21 cellular contexts compared by ENCODE assay signal in the genomic region with DNA sequence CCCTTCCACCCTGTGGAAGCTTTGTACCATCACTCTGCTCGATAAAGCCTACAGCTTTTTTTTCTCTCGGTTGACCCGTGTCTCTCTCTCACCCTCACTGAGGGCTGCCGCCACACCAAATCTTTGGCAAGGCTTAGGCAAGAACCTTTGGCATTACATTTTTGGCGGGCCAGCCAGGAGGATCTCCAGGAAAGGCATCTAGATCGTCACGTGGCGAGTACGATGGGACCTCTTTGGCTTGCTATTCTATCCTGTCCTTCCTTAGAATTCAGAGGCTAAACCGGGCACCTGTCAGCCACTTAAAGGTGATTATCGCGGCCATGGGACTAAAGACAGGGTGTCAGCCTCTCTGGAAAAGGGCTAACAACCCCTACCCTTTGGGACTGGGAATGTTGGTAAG.
DNase-seq lines count a peak whose midpoint lies in the region; ATAC-seq, FAIRE-seq and TF ChIP-seq lines count a peak whose summit lies in the region.
"Had no signal": no experiment of that assay in that cellular context is flagged by ENCODE, and none has a peak within 500 bp of the region (broad histone marks: within the 10 kb centered on the region; RNA-seq: fewer than 3 reads in every experiment).

No MANE protein-coding gene starts in this region.

- FAIRE-seq in K562 (lab: Jason Lieb, UNC), result no peak
- FAIRE-seq: G401.6, GM12891, GM19239, H54, HTR-8/SVneo had no signal

- no peak overlapping the region for H2BK5ac ChIP-seq in neuronal stem cell (ENCODE audit: low read length)

- no peaks in the 10 kb centered on the region for H3K27me3 Mint-ChIP-seq in GM23338 (ENCODE audit: insufficient read depth, low read depth, poor library complexity)
- H3K27me3 Mint-ChIP-seq: B cell; CD4-positive, CD25-positive, alpha-beta regulatory T cell; CD8-positive, alpha-beta memory T cell had no signal

- no peak overlapping the region for H3K4ac ChIP-seq in neuronal stem cell (ENCODE audit: low read length)

- in situ Hi-C loops in K562 (cut with MboI), result no loop called here

- H3K27me3 ChIP-seq in GM23338 (ENCODE audit: insufficient read depth), result no peaks in the 10 kb centered on the region
- no peaks in the 10 kb centered on the region for H3K27me3 ChIP-seq in K562 (ENCODE audit: control insufficient read depth in 2 of 2, insufficient read depth in 2 of 2, low read length in 2 of 2)
- H3K27me3 ChIP-seq in neuronal stem cell (ENCODE audit: control insufficient read depth in 3 of 3, insufficient read depth in 3 of 3, low read depth in 1 of 3, low read length in 3 of 3), result no peaks in the 10 kb centered on the region
- no peaks in the 10 kb centered on the region for H3K27me3 ChIP-seq in upper lobe of right lung
- H3K27me3 ChIP-seq: BLaER1 treated with 17β-estradiol and CSF1 and Interleukin-3, amounts not matched to agents 10 nM and 100 nM had no signal

- H3K9me1 ChIP-seq in K562 (ENCODE audit: control insufficient read depth, insufficient read depth, low read length), result no peaks in the 10 kb centered on the region

- H3K4me1 Mint-ChIP-seq in GM23338, result peaks cover 7% of the 10 kb centered on the region; the same call in 1 of the 3 replicates
- H3K4me1 Mint-ChIP-seq: B cell; CD4-positive, CD25-positive, alpha-beta regulatory T cell; CD8-positive, alpha-beta memory T cell had no signal

- H3K27ac Mint-ChIP-seq in GM23338, result no peak overlapping the region
- H3K27ac Mint-ChIP-seq: B cell; CD4-positive, CD25-positive, alpha-beta regulatory T cell; CD8-positive, alpha-beta memory T cell had no signal

- H3K79me2 ChIP-seq in GM23338 (replicated peaks; ENCODE audit: insufficient read depth) (no peaks in the 10 kb centered on the region), K562 (ENCODE audit: control insufficient read depth, insufficient read depth, low read length) (no peaks in the 10 kb centered on the region)

- H3K27ac ChIP-seq in GM23338 (ENCODE audit: low read depth) (no peak overlapping the region), K562 (ENCODE audit: extremely low read depth, low read depth, low read length) (no peak overlapping the region), neuronal stem cell (replicated peaks; ENCODE audit: low read length) (no peak overlapping the region), upper lobe of right lung (no peak overlapping the region)
- H3K27ac ChIP-seq: BLaER1 treated with 17β-estradiol and CSF1 and Interleukin-3, amounts not matched to agents 10 nM and 100 nM had no signal

- H2BK120ac ChIP-seq in neuronal stem cell (ENCODE audit: low read depth, low read length), result no peak overlapping the region

- H3K36me3 Mint-ChIP-seq in GM23338 (ENCODE audit: low read depth), result no peaks in the 10 kb centered on the region; the same call in 2 of the 3 replicates
- H3K36me3 Mint-ChIP-seq: CD4-positive, CD25-positive, alpha-beta regulatory T cell; CD8-positive, alpha-beta memory T cell had no signal

- H3K23ac ChIP-seq in neuronal stem cell (ENCODE audit: low read depth, low read length, poor library complexity), result no peak overlapping the region

- H3K4me1 ChIP-seq in GM23338 (ENCODE audit: insufficient read depth), result no peaks in the 10 kb centered on the region; the same call in 1 of the 2 replicates
- H3K4me1 ChIP-seq in K562 (replicated peaks in 1 of 2; ENCODE audit: control insufficient read depth in 2 of 2, insufficient read depth in 2 of 2, low read length in 2 of 2), result no peaks in the 10 kb centered on the region
- no peaks in the 10 kb centered on the region for H3K4me1 ChIP-seq in neuronal stem cell (ENCODE audit: control insufficient read depth in 2 of 2, insufficient read depth in 1 of 2, low read depth in 1 of 2, low read length in 2 of 2)
- H3K4me1 ChIP-seq in upper lobe of right lung, result no peaks in the 10 kb centered on the region
- H3K4me1 ChIP-seq: BLaER1 treated with 17β-estradiol and CSF1 and Interleukin-3, amounts not matched to agents 10 nM and 100 nM had no signal

- H3F3A ChIP-seq in GM23338 (replicated peaks; ENCODE audit: low read depth), result no peaks in the 10 kb centered on the region

- H4K20me1 ChIP-seq in GM23338 (replicated peaks; ENCODE audit: insufficient read depth) (no peaks in the 10 kb centered on the region), K562 (replicated peaks; ENCODE audit: control insufficient read depth, insufficient read depth, low read length) (no peaks in the 10 kb centered on the region)
- H4K20me1 ChIP-seq: BLaER1 treated with 17β-estradiol and CSF1 and Interleukin-3, amounts not matched to agents 10 nM and 100 nM had no signal

- ATAC-seq in GM23338 (no peak), K562 (no peak), upper lobe of right lung (no peak), HG03159 (IDR thresholded peaks at IDR 0.05; ENCODE audit: unreplicated experiment) (no peak)

- TF ChIP-seq POLR2A in K562 (conservative IDR thresholded peaks at IDR 0.05), result no peak

- no peak overlapping the region for H3K4me3 Mint-ChIP-seq in GM23338
- H3K4me3 Mint-ChIP-seq: B cell; CD4-positive, CD25-positive, alpha-beta regulatory T cell; CD8-positive, alpha-beta memory T cell had no signal

- H4K91ac ChIP-seq in neuronal stem cell (ENCODE audit: low read depth, low read length, poor library complexity), result no peak overlapping the region

- 5% methylated on average over 12 of the region's 12 CpGs for WGBS in K562 (ENCODE audit: insufficient coverage, low coverage, missing lambda C conversion rate)
- WGBS in neuronal stem cell (ENCODE audit: extremely low coverage in 2 of 2, insufficient read length in 2 of 2, insufficient replicate concordance in 1 of 2), 2 donors, result no CpG with 5 or more reads among the region's 12 CpGs

- no peak overlapping the region for H2BK12ac ChIP-seq in neuronal stem cell (ENCODE audit: low read length)

- no peaks in the 10 kb centered on the region for H3K79me1 ChIP-seq in neuronal stem cell (ENCODE audit: low read depth, low read length)

- no peak for DNase-seq in GM23338 (ENCODE audit: low spot score)
- DNase-seq in K562 (ENCODE audit: extremely low read depth in 1 of 4, low spot score in 3 of 4), result no peak
- no peak for DNase-seq in neuronal stem cell (ENCODE audit: low spot score)
- peak; percentile 34 for DNase-seq in upper lobe of right lung
- no peak for DNase-seq in C1 segment of cervical spinal cord (lab: John Stamatoyannopoulos, UW)
- DNase-seq: CD4-positive, CD25-positive, alpha-beta regulatory T cell; COR-L47; DMS 273 treated with DMSO at 0.1 percent for 48 hours; DMS53; HCEC 1CT; IMR-90; KBM-7 had no signal

- BruUV-seq in K562 (replicated peaks; lab: Mats Ljungman, UMichigan), result no TSS peak

- no peaks in the 10 kb centered on the region for H3K9me2 ChIP-seq in GM23338 (ENCODE audit: insufficient read depth)

- TF ChIP-seq CTCF in GM23338 (conservative IDR thresholded peaks at IDR 0.05; ENCODE audit: low read depth in 2 of 2) (no peak), K562 (IDR thresholded peaks at IDR 0.05 in 2 of 3, conservative IDR thresholded peaks at IDR 0.05 in 1 of 3; ENCODE audit: insufficient read depth in 2 of 3, low read depth in 1 of 3, low read length in 3 of 3) (no peak), upper lobe of right lung (IDR thresholded peaks at IDR 0.05) (no peak)

- no peak for TF ChIP-seq EP300 in K562 (IDR thresholded peaks at IDR 0.05; ENCODE audit: low read length)

- no peak overlapping the region for H3K14ac ChIP-seq in neuronal stem cell (ENCODE audit: low read length)

- H3K4me3 ChIP-seq in GM23338 (no peak overlapping the region), K562 (no peak overlapping the region), neuronal stem cell (ENCODE audit: low read length in 2 of 2) (no peak overlapping the region), upper lobe of right lung (no peak overlapping the region)
- H3K4me3 ChIP-seq: BLaER1 treated with 17β-estradiol and CSF1 and Interleukin-3, amounts not matched to agents 10 nM and 100 nM had no signal

- H3K9me3 Mint-ChIP-seq in GM23338, result no peaks in the 10 kb centered on the region

- H3K9ac ChIP-seq in K562 (ENCODE audit: insufficient read depth in 1 of 2, low read depth in 2 of 2, low read length in 2 of 2) (no peak overlapping the region), neuronal stem cell (ENCODE audit: low read depth, low read length, poor library complexity) (no peak overlapping the region)
- H3K9ac ChIP-seq: BLaER1 treated with 17β-estradiol and CSF1 and Interleukin-3, amounts not matched to agents 10 nM and 100 nM had no signal

- TF ChIP-seq RAD21 in K562 (CRISPR knock-in tag; conservative IDR thresholded peaks at IDR 0.05 in 1 of 2, IDR thresholded peaks at IDR 0.05 in 1 of 2), result no peak

- no peaks in the 10 kb centered on the region for H3K36me3 ChIP-seq in GM23338 (ENCODE audit: insufficient read depth)
- no peaks in the 10 kb centered on the region for H3K36me3 ChIP-seq in K562 (ENCODE audit: control insufficient read depth, insufficient read depth, low read length)
- no peaks in the 10 kb centered on the region for H3K36me3 ChIP-seq in neuronal stem cell (replicated peaks in 1 of 2; ENCODE audit: control insufficient read depth in 2 of 2, insufficient read depth in 2 of 2, low read length in 2 of 2)
- no peaks in the 10 kb centered on the region for H3K36me3 ChIP-seq in upper lobe of right lung
- H3K36me3 ChIP-seq: BLaER1 treated with 17β-estradiol and CSF1 and Interleukin-3, amounts not matched to agents 10 nM and 100 nM had no signal

- intact Hi-C loops in K562 (cut with micrococcal nuclease) (loop anchor here (10.0 kb wide), 1 partner anchor 122 kb away; no protein-coding TSS in a partner anchor), upper lobe of right lung (cut with DNase I) (no loop called here)

- H2AK5ac ChIP-seq in neuronal stem cell (ENCODE audit: low read depth, low read length), result no peak overlapping the region

- H3K9me3 ChIP-seq in K562 (replicated peaks; ENCODE audit: control insufficient read depth, insufficient read depth, low read depth, low read length) (no peaks in the 10 kb centered on the region), neuronal stem cell (replicated peaks in 1 of 2; ENCODE audit: control insufficient read depth in 2 of 2, insufficient read depth in 1 of 2, low read depth in 1 of 2, low read length in 2 of 2) (no peaks in the 10 kb centered on the region), upper lobe of right lung (no peaks in the 10 kb centered on the region)
- H3K9me3 ChIP-seq: BLaER1 treated with 17β-estradiol and CSF1 and Interleukin-3, amounts not matched to agents 10 nM and 100 nM had no signal

- H3K4me2 ChIP-seq in GM23338 (no peak overlapping the region), K562 (ENCODE audit: insufficient read depth, low read length) (no peak overlapping the region), neuronal stem cell (ENCODE audit: insufficient read depth, low read length, poor library complexity, severe bottlenecking) (no peak overlapping the region)
- H3K4me2 ChIP-seq: BLaER1 treated with 17β-estradiol and CSF1 and Interleukin-3, amounts not matched to agents 10 nM and 100 nM had no signal

- POLR2A ChIA-PET in K562 (lab: Yijun Ruan, JAX), result no interaction called here

- H3K18ac ChIP-seq in neuronal stem cell (ENCODE audit: low read length), result no peak overlapping the region

- H4K8ac ChIP-seq in neuronal stem cell (ENCODE audit: low read depth, low read length), result no peak overlapping the region

- peak overlapping the region; percentile 81 for H2AFZ ChIP-seq in GM23338
- H2AFZ ChIP-seq in K562 (ENCODE audit: low read depth, low read length), result peak overlapping the region; percentile 51; the same call in 1 of the 2 replicates
- peak overlapping the region; percentile 5 for H2AFZ ChIP-seq in neuronal stem cell (ENCODE audit: low read length)

- no peak overlapping the region for H2BK15ac ChIP-seq in neuronal stem cell (ENCODE audit: low read length)

- CTCF ChIA-PET in K562 (lab: Yijun Ruan, JAX; ENCODE audit: low intra/inter-chr PET ratio), result no interaction called here

Comparison
In these comparisons a context has a peak if more than half of its experiments do, and no peak if none do; other contexts are left out.
1. H2AFZ ChIP-seq: peak in every context shown above with its lines; median percentile 81 in GM23338; 51 in K562; 5 in neuronal stem cell.